In the genomic region with DNA sequence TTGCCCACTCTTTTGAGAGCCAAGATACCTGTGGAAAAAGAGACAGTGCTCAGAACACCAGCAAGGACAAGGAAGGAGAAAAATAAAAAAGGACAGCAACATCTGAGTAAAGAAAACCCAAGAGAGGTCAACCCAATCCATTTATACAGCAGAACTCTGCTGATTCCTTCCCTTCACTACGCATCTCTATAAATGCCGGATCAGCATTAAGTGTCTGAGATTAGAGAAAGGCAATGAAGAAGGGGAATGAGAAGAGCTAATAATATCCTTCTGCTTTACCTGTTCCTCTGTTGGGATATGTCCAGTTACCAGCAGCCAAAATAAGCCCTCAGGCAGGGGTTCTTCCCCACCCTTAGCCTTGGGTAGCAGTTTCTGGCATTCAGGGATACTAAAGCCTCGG, we compare ENCODE assay signal across 15 cellular contexts.
"Had no signal": no experiment of that assay in that cellular context is flagged by ENCODE, and none has a peak within 500 bp of the region (broad histone marks: within the 10 kb centered on the region; RNA-seq: fewer than 3 reads in every experiment).

No MANE protein-coding gene starts in this region.

- H3K27ac Mint-ChIP-seq: activated naive CD4-positive, alpha-beta T cell treated with anti-CD3 and anti-CD28 coated beads, Interleukin-2, amount 50 U/mL, for 24 hours; nephron; stimulated activated naive CD8-positive, alpha-beta T cell treated with anti-CD3 and anti-CD28 coated beads, Interleukin-15, Interleukin-2, amounts not matched to agents 100 ng/mL and 50 ng/mL, for 24 hours; T-cell had no signal

- ATAC-seq: foreskin keratinocyte, left colon, lower lobe of right lung, SK-N-SH treated with all-trans-retinoic acid at 6 μM for 48 hours, T-cell had no signal

- H3K4me1 Mint-ChIP-seq: nephron had no signal

- DNase-seq: activated CD4-positive, alpha-beta T cell treated with anti-CD3 and anti-CD28 coated beads, Interleukin-2, amount 50 U/mL, for 4 hours; amniotic stem cell; foreskin keratinocyte; left colon; lower lobe of right lung; nucleus accumbens; stimulated activated CD8-positive, alpha-beta memory T cell treated with anti-CD3 and anti-CD28 coated beads, Interleukin-4, amount 100 ng/mL, for 48 hours; T-cell; T-helper 9 cell; transverse colon; uterus had no signal

- H3K9me3 Mint-ChIP-seq: activated naive CD4-positive, alpha-beta T cell treated with anti-CD3 and anti-CD28 coated beads, Interleukin-2, amount 50 U/mL, for 24 hours; nephron; stimulated activated naive CD8-positive, alpha-beta T cell treated with anti-CD3 and anti-CD28 coated beads, Interleukin-15, Interleukin-2, amounts not matched to agents 100 ng/mL and 50 ng/mL, for 24 hours; T-cell had no signal

- H3K27me3 Mint-ChIP-seq: activated naive CD4-positive, alpha-beta T cell treated with anti-CD3 and anti-CD28 coated beads, Interleukin-2, amount 50 U/mL, for 24 hours; stimulated activated naive CD8-positive, alpha-beta T cell treated with anti-CD3 and anti-CD28 coated beads, Interleukin-15, Interleukin-2, amounts not matched to agents 100 ng/mL and 50 ng/mL, for 24 hours; T-cell had no signal

- H3K4me3 Mint-ChIP-seq: activated naive CD4-positive, alpha-beta T cell treated with anti-CD3 and anti-CD28 coated beads, Interleukin-2, amount 50 U/mL, for 24 hours; nephron; stimulated activated naive CD8-positive, alpha-beta T cell treated with anti-CD3 and anti-CD28 coated beads, Interleukin-15, Interleukin-2, amounts not matched to agents 100 ng/mL and 50 ng/mL, for 24 hours; T-cell had no signal
